In the genomic region with DNA sequence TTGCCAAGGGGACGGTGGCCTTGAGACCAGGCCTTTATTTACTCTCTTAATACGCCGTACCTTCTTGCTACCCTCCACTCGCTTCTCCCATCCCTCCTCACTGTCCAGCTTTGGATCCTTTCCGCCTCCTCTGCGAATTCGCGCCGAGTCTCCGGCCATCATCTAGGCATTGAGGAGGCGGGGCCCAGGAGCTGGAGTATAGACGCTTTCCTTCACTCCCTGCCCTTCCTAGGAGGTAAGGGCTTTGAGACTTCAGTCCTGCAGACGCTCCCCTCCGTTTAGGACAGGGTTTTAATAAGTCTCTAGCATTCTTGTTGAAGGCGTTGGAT, we compare ENCODE assay signal across 1 cellular context.
TF ChIP-seq lines count a peak whose summit lies in the region.

No MANE protein-coding gene starts in this region.

TF ChIP-seq in IMR-90, 13 proteins besides CTCF, POLR2A, EP300 and RAD21 (continued from another document):
- TF ChIP-seq SMC3 (IDR thresholded peaks at IDR 0.05; ENCODE audit: low read depth, low read length), result no peak
- TF ChIP-seq MXI1 (IDR thresholded peaks at IDR 0.05; ENCODE audit: borderline replicate concordance, low read depth, low read length), result no peak
- TF ChIP-seq CHD1 (IDR thresholded peaks at IDR 0.05; ENCODE audit: low read depth, low read length), result no peak
